In genomic region chr12:11769723-11770514, GRCh38 we compare ENCODE assay signal across 14 cellular contexts.
DNase-seq lines count a peak whose midpoint lies in the region; ATAC-seq and TF ChIP-seq lines count a peak whose summit lies in the region.
"Had no signal": no experiment of that assay in that cellular context is flagged by ENCODE, and none has a peak within 500 bp of the region (broad histone marks: within the 10 kb centered on the region; RNA-seq: fewer than 3 reads in every experiment).

No MANE protein-coding gene starts in this region.

- CTCF ChIA-PET in activated CD4-positive, alpha-beta memory T cell treated with anti-CD3 and anti-CD28 coated beads for 36 hours (lab: Charles Lee), result interaction anchor here (1.1 to 1.2 kb wide), 2 partner anchors 38 to 43 kb away, joined by 3 to 4 read pairs; no protein-coding TSS in a partner anchor

- H3K36me3 Mint-ChIP-seq in activated CD4-positive, alpha-beta memory T cell treated with anti-CD3 and anti-CD28 coated beads for 36 hours, result peaks cover 29% of the 10 kb centered on the region
- peaks cover 0 to 8% (median 5%) of the 10 kb centered on the region in 3 donors for H3K36me3 Mint-ChIP-seq in immature natural killer cell

- H3K27ac ChIP-seq in right cardiac atrium (ENCODE audit: low read length) (no peak overlapping the region), left ventricle myocardium inferior (replicated peaks) (no peak overlapping the region), upper lobe of right lung (no peak overlapping the region)
- H3K27ac ChIP-seq: psoas muscle, thyroid gland had no signal

- peaks cover 95% of the 10 kb centered on the region for H3K4me1 Mint-ChIP-seq in activated CD4-positive, alpha-beta memory T cell treated with anti-CD3 and anti-CD28 coated beads for 36 hours (ENCODE audit: low read depth)
- H3K4me1 Mint-ChIP-seq in immature natural killer cell, result peaks cover 50 to 70% of the 10 kb centered on the region in 2 donors

- WGBS in right cardiac atrium, result 77% methylated on average over 12 of the region's 12 CpGs

- DNase-seq in right cardiac atrium (peak in 2 of 3 donors; percentile 42 to 51), left ventricle myocardium inferior (no peak), immature natural killer cell (no peak), upper lobe of right lung (no peak), T-helper 9 cell (no peak), H7 (no peak), NCI-H226 (no peak)
- peak; percentile 49 for DNase-seq in activated CD4-positive, alpha-beta memory T cell treated with anti-CD3 and anti-CD28 coated beads for 36 hours
- DNase-seq: activated CD4-positive, alpha-beta T cell treated with anti-CD3 and anti-CD28 coated beads for 4 hours; activated naive CD4-positive, alpha-beta T cell; DMS53; NCI-H446 treated with DMSO at 0.1 percent for 48 hours; psoas muscle; thyroid gland had no signal

- H3K4me1 ChIP-seq in right cardiac atrium (ENCODE audit: control insufficient read depth, insufficient read depth, low read length) (peaks cover 8% of the 10 kb centered on the region), left ventricle myocardium inferior (peaks cover 74% of the 10 kb centered on the region), upper lobe of right lung (peaks cover 46% of the 10 kb centered on the region)

- H3K36me3 ChIP-seq in left ventricle myocardium inferior, result no peaks in the 10 kb centered on the region
- no peaks in the 10 kb centered on the region for H3K36me3 ChIP-seq in upper lobe of right lung
- H3K36me3 ChIP-seq in H7 (replicated peaks; ENCODE audit: control insufficient read depth, insufficient read depth, low read length), result no peaks in the 10 kb centered on the region
- H3K36me3 ChIP-seq: thyroid gland had no signal

- TF ChIP-seq CTCF in left ventricle myocardium inferior (IDR thresholded peaks at IDR 0.05; ENCODE audit: borderline replicate concordance), result no peak
- no peak for TF ChIP-seq CTCF in upper lobe of right lung (IDR thresholded peaks at IDR 0.05)

- H3K27me3 ChIP-seq in right cardiac atrium (ENCODE audit: control insufficient read depth, insufficient read depth) (no peaks in the 10 kb centered on the region), left ventricle myocardium inferior (ENCODE audit: low read depth) (no peaks in the 10 kb centered on the region), upper lobe of right lung (no peaks in the 10 kb centered on the region), H7 (ENCODE audit: control insufficient read depth, insufficient read depth, low read length) (no peaks in the 10 kb centered on the region)
- H3K27me3 ChIP-seq: thyroid gland had no signal

- H3K27ac Mint-ChIP-seq in activated CD4-positive, alpha-beta memory T cell treated with anti-CD3 and anti-CD28 coated beads for 36 hours, result peak overlapping the region; percentile 35
- peak overlapping the region in 4 of 6 donors; percentile 14 to 62 (median 24) for H3K27ac Mint-ChIP-seq in immature natural killer cell

- no peaks in the 10 kb centered on the region for H3K27me3 Mint-ChIP-seq in activated CD4-positive, alpha-beta memory T cell treated with anti-CD3 and anti-CD28 coated beads for 36 hours
- peaks cover 0 to 4% (median 1%) of the 10 kb centered on the region in 3 donors for H3K27me3 Mint-ChIP-seq in immature natural killer cell (ENCODE audit: low read depth in 3 of 3)

- POLR2A ChIA-PET in activated CD4-positive, alpha-beta memory T cell treated with anti-CD3 and anti-CD28 coated beads for 36 hours (lab: Charles Lee), result no interaction called here

- H3K9me3 Mint-ChIP-seq in activated CD4-positive, alpha-beta memory T cell treated with anti-CD3 and anti-CD28 coated beads for 36 hours, result no peaks in the 10 kb centered on the region
- no peaks in the 10 kb centered on the region for H3K9me3 Mint-ChIP-seq in immature natural killer cell

- peak overlapping the region; percentile 9 for H3K4me3 Mint-ChIP-seq in activated CD4-positive, alpha-beta memory T cell treated with anti-CD3 and anti-CD28 coated beads for 36 hours
- no peak overlapping the region for H3K4me3 Mint-ChIP-seq in immature natural killer cell

- no peaks in the 10 kb centered on the region for H3K9me3 ChIP-seq in right cardiac atrium (ENCODE audit: control insufficient read depth, low read length)
- no peaks in the 10 kb centered on the region for H3K9me3 ChIP-seq in left ventricle myocardium inferior (replicated peaks)
- H3K9me3 ChIP-seq in upper lobe of right lung, result no peaks in the 10 kb centered on the region
- H3K9me3 ChIP-seq: psoas muscle, thyroid gland had no signal

- no peak overlapping the region for H3K4me3 ChIP-seq in right cardiac atrium (ENCODE audit: low read length)
- H3K4me3 ChIP-seq in left ventricle myocardium inferior, result no peak overlapping the region
- no peak overlapping the region for H3K4me3 ChIP-seq in upper lobe of right lung
- no peak overlapping the region for H3K4me3 ChIP-seq in H7 (ENCODE audit: insufficient read depth, low read depth, low read length)
- H3K4me3 ChIP-seq: psoas muscle, thyroid gland had no signal

- peak in 1 of 2 donors; percentile 11 for ATAC-seq in right cardiac atrium
- peak; percentile 19 for ATAC-seq in upper lobe of right lung
- ATAC-seq: psoas muscle had no signal

- intact Hi-C loops in right cardiac atrium (cut with DNase I), result no loop called here
- intact Hi-C loops in left ventricle myocardium inferior (cut with micrococcal nuclease), result no loop called here
- intact Hi-C loops in activated CD4-positive, alpha-beta memory T cell treated with anti-CD3 and anti-CD28 coated beads for 36 hours (cut with micrococcal nuclease), result loop anchor here (5.0 kb wide), 2 partner anchors 107 to 193 kb away; no protein-coding TSS in a partner anchor
- intact Hi-C loops in upper lobe of right lung (cut with DNase I), result no loop called here

Comparison
In these comparisons a context has a peak if more than half of its experiments do, and no peak if none do; other contexts are left out.
1. DNase-seq: peak in right cardiac atrium (2 of 3) and activated CD4-positive, alpha-beta memory T cell treated with anti-CD3 and anti-CD28 coated beads for 36 hours (single experiment); none in left ventricle myocardium inferior (single experiment), immature natural killer cell (0 of 3), upper lobe of right lung (single experiment), T-helper 9 cell (single experiment), H7 (single experiment) and NCI-H226 (single experiment).